13 cellular contexts compared by ENCODE assay signal in genomic region chr2:236887519-236887918, GRCh38.
A peak's percentile ranks its signal among the peaks of the same experiment; 100 is the strongest.
DNase-seq lines count a peak whose midpoint lies in the region; ATAC-seq and TF ChIP-seq lines count a peak whose summit lies in the region.
"Had no signal": no experiment of that assay in that cellular context is flagged by ENCODE, and none has a peak within 500 bp of the region (broad histone marks: within the 10 kb centered on the region; RNA-seq: fewer than 3 reads in every experiment).

No MANE protein-coding gene starts in this region.

- H3K4me1 ChIP-seq in duodenal mucosa (ENCODE audit: control insufficient read depth in 1 of 2, insufficient read depth in 2 of 2, low read length in 2 of 2) (peaks cover 22 to 27% of the 10 kb centered on the region in 2 donors), lower lobe of right lung (peaks cover 15% of the 10 kb centered on the region), stomach smooth muscle (ENCODE audit: control insufficient read depth, insufficient read depth, low read length) (peaks cover 9% of the 10 kb centered on the region)

- ATAC-seq in lower lobe of right lung = peak; percentile 53 to 69
- ATAC-seq in activated CD4-positive, alpha-beta T cell treated with anti-CD3 and anti-CD28 coated beads for 36 hours = no peak
- ATAC-seq: HCT116 had no signal

- no peak overlapping the region for H3K4me3 ChIP-seq in duodenal mucosa (ENCODE audit: low read depth in 1 of 2, low read length in 2 of 2)
- H3K4me3 ChIP-seq in lower lobe of right lung = no peak overlapping the region
- no peak overlapping the region for H3K4me3 ChIP-seq in stomach smooth muscle (ENCODE audit: low read length in 2 of 2)

- peaks cover 4% of the 10 kb centered on the region for H3K27me3 Mint-ChIP-seq in activated CD4-positive, alpha-beta T cell treated with anti-CD3 and anti-CD28 coated beads for 36 hours

- intact Hi-C loops in lower lobe of right lung (cut with DNase I) = no loop called here
- intact Hi-C loops in activated CD4-positive, alpha-beta T cell treated with anti-CD3 and anti-CD28 coated beads for 36 hours (cut with DNase I, micrococcal nuclease) = no loop called here

- no peak overlapping the region for H3K4me3 Mint-ChIP-seq in activated CD4-positive, alpha-beta T cell treated with anti-CD3 and anti-CD28 coated beads for 36 hours

- no peaks in the 10 kb centered on the region for H3K36me3 Mint-ChIP-seq in activated CD4-positive, alpha-beta T cell treated with anti-CD3 and anti-CD28 coated beads for 36 hours (ENCODE audit: low read depth)

- H3K27ac ChIP-seq in duodenal mucosa (ENCODE audit: low read depth, low read length) = peak overlapping the region; percentile 4
- peak overlapping the region; percentile 58 for H3K27ac ChIP-seq in lower lobe of right lung
- peak overlapping the region; percentile 37 for H3K27ac ChIP-seq in stomach smooth muscle (ENCODE audit: low read length)

- H3K27ac Mint-ChIP-seq in activated CD4-positive, alpha-beta T cell treated with anti-CD3 and anti-CD28 coated beads for 36 hours = no peak overlapping the region

- H3K4me1 Mint-ChIP-seq in activated CD4-positive, alpha-beta T cell treated with anti-CD3 and anti-CD28 coated beads for 36 hours = no peaks in the 10 kb centered on the region

- POLR2A ChIA-PET in HEK293T (lab: Yijun Ruan, JAX) = no interaction called here
- POLR2A ChIA-PET in activated CD4-positive, alpha-beta T cell treated with anti-CD3 and anti-CD28 coated beads for 36 hours (lab: Charles Lee) = no interaction called here

- H3K27me3 ChIP-seq in duodenal mucosa (ENCODE audit: control insufficient read depth in 1 of 2, insufficient read depth in 2 of 2, low read length in 2 of 2) (no peaks in the 10 kb centered on the region), lower lobe of right lung (ENCODE audit: low read depth) (peaks cover 5% of the 10 kb centered on the region), stomach smooth muscle (ENCODE audit: control insufficient read depth in 1 of 2, insufficient read depth in 2 of 2, low read length in 2 of 2) (no peaks in the 10 kb centered on the region)

- DNase-seq in GM03348 (ENCODE audit: low spot score) (peak; percentile 35), lower lobe of right lung (no peak), cerebellum (ENCODE audit: low spot score) (no peak), HEK293T (ENCODE audit: extremely low spot score) (no peak), C1 segment of cervical spinal cord (lab: John Stamatoyannopoulos, UW) (no peak)
- no peak for DNase-seq in activated CD4-positive, alpha-beta T cell treated with anti-CD3 and anti-CD28 coated beads for 36 hours
- DNase-seq: activated CD4-positive, alpha-beta T cell treated with anti-CD3 and anti-CD28 coated beads, Interleukin-2, amount 50 U/mL, for 1 hour; activated naive CD4-positive, alpha-beta T cell treated with anti-CD3 and anti-CD28 coated beads, Interleukin-2, amount 50 U/mL, for 16 hours; NCI-H524; retina had no signal

- no peaks in the 10 kb centered on the region for H3K36me3 ChIP-seq in duodenal mucosa (ENCODE audit: control insufficient read depth in 1 of 2, insufficient read depth in 2 of 2, low read length in 2 of 2)
- H3K36me3 ChIP-seq in lower lobe of right lung = no peaks in the 10 kb centered on the region
- H3K36me3 ChIP-seq in stomach smooth muscle (ENCODE audit: control insufficient read depth in 2 of 2, insufficient read depth in 2 of 2, low read length in 2 of 2) = no peaks in the 10 kb centered on the region

- H3K9me3 Mint-ChIP-seq in activated CD4-positive, alpha-beta T cell treated with anti-CD3 and anti-CD28 coated beads for 36 hours (ENCODE audit: low read depth) = no peaks in the 10 kb centered on the region

- H3K9me3 ChIP-seq in duodenal mucosa (ENCODE audit: control insufficient read depth in 1 of 2, low read length in 2 of 2) (no peaks in the 10 kb centered on the region), lower lobe of right lung (no peaks in the 10 kb centered on the region), stomach smooth muscle (ENCODE audit: control insufficient read depth in 2 of 2, low read length in 2 of 2) (no peaks in the 10 kb centered on the region)

- H3K9ac ChIP-seq in duodenal mucosa (ENCODE audit: low read depth in 1 of 2, low read length in 2 of 2) (no peak overlapping the region), stomach smooth muscle (ENCODE audit: low read length in 2 of 2) (no peak overlapping the region)

- no peak for TF ChIP-seq CTCF in lower lobe of right lung (IDR thresholded peaks at IDR 0.05)

- CTCF ChIA-PET in HEK293T (lab: Yijun Ruan, JAX) = no interaction called here
- CTCF ChIA-PET in activated CD4-positive, alpha-beta T cell treated with anti-CD3 and anti-CD28 coated beads for 36 hours (lab: Charles Lee) = no interaction called here

TF ChIP-seq in HEK293T, 16 proteins besides CTCF, POLR2A, EP300 and RAD21:
- TF ChIP-seq PKNOX1 (IDR thresholded peaks at IDR 0.05) = no peak
- TF ChIP-seq L3MBTL2 (conservative IDR thresholded peaks at IDR 0.05) = no peak
- no peak for TF ChIP-seq FOXM1 (IDR thresholded peaks at IDR 0.05; ENCODE audit: borderline replicate concordance)
- no peak for TF ChIP-seq ZNF384 (IDR thresholded peaks at IDR 0.05)
- TF ChIP-seq FOXA1 (IDR thresholded peaks at IDR 0.05) = no peak
- TF ChIP-seq SUZ12 (IDR thresholded peaks at IDR 0.05) = no peak
- TF ChIP-seq SP1 (IDR thresholded peaks at IDR 0.05) = no peak
- TF ChIP-seq LEF1 (IDR thresholded peaks at IDR 0.05; ENCODE audit: borderline replicate concordance) = no peak
- no peak for TF ChIP-seq ELF4 (IDR thresholded peaks at IDR 0.05)
- TF ChIP-seq HDGF (IDR thresholded peaks at IDR 0.05; ENCODE audit: borderline replicate concordance) = no peak
- TF ChIP-seq BHLHE40 (IDR thresholded peaks at IDR 0.05; ENCODE audit: borderline replicate concordance) = no peak
- TF ChIP-seq TARDBP (IDR thresholded peaks at IDR 0.05) = no peak
- TF ChIP-seq CTBP1 (IDR thresholded peaks at IDR 0.05; ENCODE audit: borderline replicate concordance) = no peak
- no peak for TF ChIP-seq FOXK2 (IDR thresholded peaks at IDR 0.05)
- no peak for TF ChIP-seq ARNT (IDR thresholded peaks at IDR 0.05)
- TF ChIP-seq NFRKB (IDR thresholded peaks at IDR 0.05) = no peak

Comparison
In these comparisons a context has a peak if more than half of its experiments do, and no peak if none do; other contexts are left out.
1. H3K27ac ChIP-seq: peak in every context shown above with its lines; median percentile 58 in lower lobe of right lung; 37 in stomach smooth muscle; 4 in duodenal mucosa.